24 cellular contexts compared by ENCODE assay signal in genomic region chr1:16394178-16394521, GRCh38. TPM values are rescaled to one million over a fixed set of nuclear protein-coding genes. Genes with fewer than 3 reads are reported as not detected.
DNase-seq lines count a peak whose midpoint lies in the region; FAIRE-seq and TF ChIP-seq lines count a peak whose summit lies in the region.
"Had no signal": no experiment of that assay in that cellular context is flagged by ENCODE, and none has a peak within 500 bp of the region (broad histone marks: within the 10 kb centered on the region; RNA-seq: fewer than 3 reads in every experiment).

No MANE protein-coding gene starts in this region.

- H3K27ac Mint-ChIP-seq in activated T-cell treated with anti-CD3 and anti-CD28 coated beads, Interleukin-2, amount 50 U/mL, for 24 hours: peak overlapping the region; percentile 18

- H3K36me3 Mint-ChIP-seq in activated T-cell treated with anti-CD3 and anti-CD28 coated beads, Interleukin-2, amount 50 U/mL, for 24 hours (ENCODE audit: low read depth): peaks cover 89% of the 10 kb centered on the region

- no peaks in the 10 kb centered on the region for H3K9me2 ChIP-seq in PC-9 (ENCODE audit: insufficient read depth)

- H3K4me2 ChIP-seq in PC-9: no peak overlapping the region

- TF ChIP-seq CTCF in AG04450 (IDR thresholded peaks at IDR 0.05; ENCODE audit: low read depth, low read length): no peak
- TF ChIP-seq CTCF in RWPE1 (conservative IDR thresholded peaks at IDR 0.05; ENCODE audit: low read depth): no peak
- no peak for TF ChIP-seq CTCF in PC-9 (conservative IDR thresholded peaks at IDR 0.05)

- H3K4me1 Mint-ChIP-seq in activated T-cell treated with anti-CD3 and anti-CD28 coated beads, Interleukin-2, amount 50 U/mL, for 24 hours (ENCODE audit: low read depth): peaks cover 50% of the 10 kb centered on the region

- H3K27ac ChIP-seq in AG04450 (ENCODE audit: low read depth, low read length): peak overlapping the region; percentile 21
- peak overlapping the region; percentile 88 for H3K27ac ChIP-seq in RWPE1
- H3K27ac ChIP-seq in caudate nucleus (ENCODE audit: low read depth, low read length): peak overlapping the region; percentile 86
- H3K27ac ChIP-seq in PC-9: no peak overlapping the region
- H3K27ac ChIP-seq: GM23248, HL-60 had no signal

- no peaks in the 10 kb centered on the region for H3K36me3 ChIP-seq in PC-9 (ENCODE audit: low read depth)

- CTCF ChIA-PET in AG04450 (lab: Charles Lee) (no interaction called here), RWPE1 (lab: Yijun Ruan, JAX) (interaction anchor here (0.6 to 0.7 kb wide), 2 partner anchors 9 to 46 kb away, joined by 3 read pairs; no protein-coding TSS in a partner anchor), PC-9 (lab: Charles Lee) (no interaction called here)

- intact Hi-C loops in PC-9 (cut with micrococcal nuclease; ENCODE audit: unreplicated experiment): no loop called here

- H2AFZ ChIP-seq in PC-9: no peak overlapping the region
- H2AFZ ChIP-seq: GM23248 had no signal

- TF ChIP-seq POLR2A in GM12891 (IDR thresholded peaks at IDR 0.05; ENCODE audit: low read depth, low read length): no peak

- H3F3A ChIP-seq in PC-9 (ENCODE audit: insufficient read depth, low read depth): no peaks in the 10 kb centered on the region

- POLR2A ChIA-PET in AG04450 (lab: Yijun Ruan, JAX): no interaction called here
- POLR2A ChIA-PET in RWPE1 (lab: Yijun Ruan, JAX; ENCODE audit: low non-redundant PET): no interaction called here
- POLR2A ChIA-PET in PC-9 (lab: Charles Lee; ENCODE audit: unreplicated experiment): no interaction called here

- no peaks in the 10 kb centered on the region for H3K27me3 ChIP-seq in AG04450 (ENCODE audit: control insufficient read depth, insufficient read depth, low read length)
- no peaks in the 10 kb centered on the region for H3K27me3 ChIP-seq in PC-9 (ENCODE audit: insufficient read depth, low read depth)
- H3K27me3 ChIP-seq: BLaER1 treated with 17β-estradiol and CSF1 and Interleukin-3, amounts not matched to agents 10 nM and 100 nM had no signal

- peaks cover 15% of the 10 kb centered on the region; the same call in 1 of the 2 replicates for H4K20me1 ChIP-seq in PC-9 (ENCODE audit: insufficient read depth)

- no peak overlapping the region for H3K4me3 Mint-ChIP-seq in activated T-cell treated with anti-CD3 and anti-CD28 coated beads, Interleukin-2, amount 50 U/mL, for 24 hours
- H3K4me3 Mint-ChIP-seq: CD4-positive, alpha-beta memory T cell had no signal

- H3K4me1 ChIP-seq in PC-9 (replicated peaks; ENCODE audit: insufficient read depth): no peaks in the 10 kb centered on the region

- DNase-seq in activated T-cell treated with anti-CD3 and anti-CD28 coated beads, Interleukin-2, amount 50 U/mL, for 24 hours: no peak
- DNase-seq in activated T-cell treated with anti-CD3 and anti-CD28 coated beads, Interleukin-2, amount 50 U/mL, for 1 hour: no peak
- DNase-seq in AG04450 (ENCODE audit: low read depth, low spot score): no peak
- no peak for DNase-seq in RWPE1 (ENCODE audit: low spot score)
- DNase-seq in caudate nucleus (lab: John Stamatoyannopoulos, UW): peak in 7 of 61 donors; percentile 10 to 38 (median 20)
- no peak for DNase-seq in PC-9
- DNase-seq in GM12891 (ENCODE audit: insufficient read length, low spot score): no peak
- DNase-seq: AML-193; CD4-positive, alpha-beta memory T cell; COR-L47; DMS53; GM23248; NCI-H1048; NCI-H1417; NCI-H1694; NCI-H2029 treated with DMSO at 0.1 percent for 48 hours; NCI-H510A; SIG-M5 had no signal

- H3K4me3 ChIP-seq in AG04450 (ENCODE audit: low read depth, low read length) (no peak overlapping the region), PC-9 (no peak overlapping the region)
- H3K4me3 ChIP-seq: BLaER1 treated with 17β-estradiol and CSF1 and Interleukin-3, amounts not matched to agents 10 nM and 100 nM; GM23248 had no signal

- H3K27me3 Mint-ChIP-seq in activated T-cell treated with anti-CD3 and anti-CD28 coated beads, Interleukin-2, amount 50 U/mL, for 24 hours: no peaks in the 10 kb centered on the region
- H3K27me3 Mint-ChIP-seq: CD4-positive, alpha-beta memory T cell had no signal

- H3K9me3 Mint-ChIP-seq in activated T-cell treated with anti-CD3 and anti-CD28 coated beads, Interleukin-2, amount 50 U/mL, for 24 hours: no peaks in the 10 kb centered on the region
- H3K9me3 Mint-ChIP-seq: CD4-positive, alpha-beta memory T cell had no signal

- H3K79me2 ChIP-seq in PC-9 (ENCODE audit: low read depth): peaks cover 25% of the 10 kb centered on the region

- H3K9me3 ChIP-seq in AG04450 (ENCODE audit: control insufficient read depth, insufficient read depth, low read length) (no peaks in the 10 kb centered on the region; the same call in 1 of the 2 replicates), PC-9 (ENCODE audit: insufficient read depth, low read depth) (no peaks in the 10 kb centered on the region)
- H3K9me3 ChIP-seq: BLaER1 treated with 17β-estradiol and CSF1 and Interleukin-3, amounts not matched to agents 10 nM and 100 nM had no signal

- no peak for FAIRE-seq in GM12891 (lab: Jason Lieb, UNC)
- FAIRE-seq: A204.1 had no signal

- BruUV-seq in PC-9 (replicated peaks; lab: Mats Ljungman, UMichigan): no TSS peak

TF ChIP-seq in GM12891, 5 proteins besides CTCF, POLR2A, EP300 and RAD21:
- TF ChIP-seq SPI1 (IDR thresholded peaks at IDR 0.05; ENCODE audit: low read depth, low read length) (no peak), POU2F2 (IDR thresholded peaks at IDR 0.05; ENCODE audit: low read depth, low read length) (no peak), PAX5 (IDR thresholded peaks at IDR 0.05; ENCODE audit: insufficient read depth, low read length, severe bottlenecking) (no peak), TAF1 (IDR thresholded peaks at IDR 0.05; ENCODE audit: low read depth, low read length) (no peak), POLR2AphosphoS5 (IDR thresholded peaks at IDR 0.05; ENCODE audit: low read depth, low read length) (no peak)

RNA-seq across cellular contexts. Expression of gene SZRD1, which starts 27.1 kb away (rescaled TPM):
- 92.0 and 119 TPM in 2 replicates for polyA plus RNA-seq in AG04450 (2011; rRNA removed)
- 76.0 and 99.9 TPM in 2 replicates for polyA minus RNA-seq in AG04450 (2011; rRNA and poly(A)+ RNA removed)
- total RNA-seq in PC-9 (2021): 104 and 114 TPM in 2 replicates
- polyA plus RNA-seq in GM12891 (2012; ENCODE audit: low read depth, missing spikeins): 102 TPM

RNA-seq across cellular contexts. Expression of gene FBXO42, which starts 41.9 kb away (rescaled TPM):
- polyA plus RNA-seq in AG04450 (2011; rRNA removed): 15.1 and 16.8 TPM in 2 replicates
- 23.9 and 24.0 TPM in 2 replicates for polyA minus RNA-seq in AG04450 (2011; rRNA and poly(A)+ RNA removed)
- total RNA-seq in PC-9 (2021): 13.0 and 15.3 TPM in 2 replicates
- polyA plus RNA-seq in GM12891 (2012; ENCODE audit: low read depth, missing spikeins): 12.0 TPM

RNA-seq across cellular contexts. Expression of gene SPATA21, which starts 43.1 kb away (rescaled TPM):
- 0.04 TPM in 1 of 2 replicates, not detected in the other for polyA plus RNA-seq in AG04450 (2011; rRNA removed)
- not detected in 2 replicates for polyA minus RNA-seq in AG04450 (2011; rRNA and poly(A)+ RNA removed)
- not detected in 2 replicates for total RNA-seq in PC-9 (2021)
- 0.09 TPM for polyA plus RNA-seq in GM12891 (2012; ENCODE audit: low read depth, missing spikeins)
- total RNA-seq: CD4-positive, alpha-beta memory T cell; Daoy; G401; GM23248; H7 had no signal
- polyA plus RNA-seq: CD4-positive, alpha-beta memory T cell; GM23248 had no signal

RNA-seq across cellular contexts. Expression of gene NECAP2, which starts 46.4 kb away (rescaled TPM):
- 108 and 111 TPM in 2 replicates for polyA plus RNA-seq in AG04450 (2011; rRNA removed)
- polyA minus RNA-seq in AG04450 (2011; rRNA and poly(A)+ RNA removed): 76.6 and 91.7 TPM in 2 replicates
- total RNA-seq in PC-9 (2021): 49.6 and 52.4 TPM in 2 replicates
- polyA plus RNA-seq in GM12891 (2012; ENCODE audit: low read depth, missing spikeins): 64.9 TPM
